Comparison of ENCODE assay signal across 22 cellular contexts in the genomic region with DNA sequence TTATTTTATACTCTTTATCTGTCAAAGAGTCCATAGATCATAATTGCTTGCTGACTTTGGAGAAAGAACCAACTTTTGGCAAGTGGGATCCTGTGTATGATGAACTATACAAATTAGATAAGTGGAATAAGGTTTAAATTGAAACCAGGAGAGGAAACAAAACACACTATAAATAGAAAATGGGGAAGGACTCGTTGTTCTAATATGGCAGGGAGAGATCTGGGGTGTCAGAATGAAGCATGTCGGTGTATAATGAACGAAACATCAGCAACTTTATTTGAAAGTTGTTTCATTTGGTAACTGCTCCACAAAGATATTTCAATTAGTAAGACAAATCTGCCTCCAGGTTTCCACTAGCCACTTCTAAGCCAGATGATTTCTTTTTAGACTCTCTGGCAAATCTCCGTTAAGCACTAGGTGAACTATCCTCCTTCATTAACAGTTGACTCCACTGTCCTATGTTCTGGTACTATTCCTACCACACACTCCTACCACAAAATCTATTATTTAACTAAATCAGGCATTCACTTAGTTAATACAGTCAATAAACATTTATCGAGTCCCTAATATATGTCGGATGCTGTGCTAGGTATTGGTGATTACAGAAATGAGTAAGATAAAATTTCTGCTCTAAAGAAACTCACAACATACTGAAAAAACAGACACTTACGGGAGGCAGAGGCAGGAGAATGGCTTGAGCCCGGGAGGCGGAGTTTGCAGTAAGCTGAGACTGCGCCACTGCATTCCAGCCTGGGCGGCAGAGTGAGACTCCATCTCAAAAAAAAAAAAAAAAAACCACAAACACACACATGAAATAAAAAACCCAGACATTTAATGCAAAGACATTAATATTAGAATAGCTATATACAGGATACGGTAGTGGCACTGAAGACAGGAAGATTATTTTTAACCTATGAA. TPM values are rescaled to one million over a fixed set of nuclear protein-coding genes. Genes with fewer than 3 reads are reported as not detected.
DNase-seq lines count a peak whose midpoint lies in the region; ATAC-seq and TF ChIP-seq lines count a peak whose summit lies in the region.
"Had no signal": no experiment of that assay in that cellular context is flagged by ENCODE, and none has a peak within 500 bp of the region (broad histone marks: within the 10 kb centered on the region; RNA-seq: fewer than 3 reads in every experiment).

No MANE protein-coding gene starts in this region.

- no peak overlapping the region for H3K14ac ChIP-seq in H9 (ENCODE audit: insufficient read depth, low read length)

- no peak overlapping the region for H3K4ac ChIP-seq in H9 (ENCODE audit: low read depth, low read length)

- H3K27me3 Mint-ChIP-seq in H9 (ENCODE audit: low read depth) (no peaks in the 10 kb centered on the region), naive B cell (no peaks in the 10 kb centered on the region)
- H3K27me3 Mint-ChIP-seq: CD8-positive, alpha-beta memory T cell; stimulated activated naive CD8-positive, alpha-beta T cell treated with anti-CD3 and anti-CD28 coated beads, Interleukin-15, Interleukin-2, amounts not matched to agents 100 ng/mL and 50 ng/mL, for 24 hours; type B pancreatic cell had no signal

- no peak overlapping the region for H4K8ac ChIP-seq in H9 (replicated peaks; ENCODE audit: insufficient read length, low read depth, low read length)

- no peak overlapping the region for H2BK12ac ChIP-seq in H9 (ENCODE audit: insufficient read length, low read depth, low read length)

- H3K18ac ChIP-seq in H9 (ENCODE audit: insufficient read length, low read depth, low read length) = no peak overlapping the region

- H3K56ac ChIP-seq in H9 (ENCODE audit: insufficient read length, low read depth, low read length) = no peak overlapping the region

- H2BK5ac ChIP-seq in H9 (ENCODE audit: insufficient read length, low read length) = no peak overlapping the region

- no peak for TF ChIP-seq CTCF in H9 (conservative IDR thresholded peaks at IDR 0.05)

- H3K9me3 ChIP-seq in BLaER1 treated with 17β-estradiol and CSF1 and Interleukin-3, amounts not matched to agents 10 nM and 100 nM (replicated peaks in 1 of 11) = no peaks in the 10 kb centered on the region
- no peaks in the 10 kb centered on the region for H3K9me3 ChIP-seq in H9 (ENCODE audit: control insufficient read depth, low read depth, low read length)
- H3K9me3 ChIP-seq: HAP-1, prostate gland had no signal

- H4K20me1 ChIP-seq in BLaER1 treated with 17β-estradiol and CSF1 and Interleukin-3, amounts not matched to agents 10 nM and 100 nM = no peaks in the 10 kb centered on the region
- H4K20me1 ChIP-seq in H9 (ENCODE audit: control insufficient read depth, insufficient read depth, insufficient read length) = no peaks in the 10 kb centered on the region

- H3K23ac ChIP-seq in H9 (ENCODE audit: insufficient read length, low read depth, low read length) = no peak overlapping the region

- H3K27ac ChIP-seq in BLaER1 treated with 17β-estradiol and CSF1 and Interleukin-3, amounts not matched to agents 10 nM and 100 nM = peak overlapping the region in 6 of 11 experiments; percentile 27 to 73 (median 58); a peak in 12 of 22 replicates
- H3K27ac ChIP-seq in H9 (ENCODE audit: insufficient read length, low read depth, low read length) (no peak overlapping the region), cingulate gyrus (ENCODE audit: low read depth, low read length) (peak overlapping the region; percentile 50)
- H3K27ac ChIP-seq: prostate gland had no signal

- H2BK120ac ChIP-seq in H9 (ENCODE audit: low read depth, low read length, poor library complexity, severe bottlenecking) = no peak overlapping the region

- H3K27ac Mint-ChIP-seq in H9 (no peak overlapping the region), naive B cell (peak overlapping the region; percentile 11 to 93 (median 46))
- H3K27ac Mint-ChIP-seq: stimulated activated naive CD8-positive, alpha-beta T cell treated with anti-CD3 and anti-CD28 coated beads, Interleukin-15, Interleukin-2, amounts not matched to agents 100 ng/mL and 50 ng/mL, for 24 hours; type B pancreatic cell had no signal

- no peaks in the 10 kb centered on the region for H3K23me2 ChIP-seq in H9 (ENCODE audit: insufficient read length, low read depth, low read length, poor library complexity, severe bottlenecking)

- no peak overlapping the region for H4K91ac ChIP-seq in H9 (ENCODE audit: insufficient read length, low read depth, low read length)

- peak overlapping the region in 3 of 11 experiments; percentile 37 to 48 (median 47); a peak in 4 of 22 replicates for H3K9ac ChIP-seq in BLaER1 treated with 17β-estradiol and CSF1 and Interleukin-3, amounts not matched to agents 10 nM and 100 nM
- no peak overlapping the region for H3K9ac ChIP-seq in H9 (ENCODE audit: extremely low read depth, insufficient read length, low read length)

- no peaks in the 10 kb centered on the region for H3K27me3 ChIP-seq in BLaER1 treated with 17β-estradiol and CSF1 and Interleukin-3, amounts not matched to agents 10 nM and 100 nM
- no peaks in the 10 kb centered on the region for H3K27me3 ChIP-seq in H9 (ENCODE audit: insufficient read depth, low read length)

- peak overlapping the region in 10 of 11 experiments; percentile 4 to 79 (median 55); a peak in 17 of 22 replicates for H3K4me2 ChIP-seq in BLaER1 treated with 17β-estradiol and CSF1 and Interleukin-3, amounts not matched to agents 10 nM and 100 nM
- H3K4me2 ChIP-seq in H9 (ENCODE audit: insufficient read depth, insufficient read length, low read length) = no peak overlapping the region

- no peaks in the 10 kb centered on the region for H3K79me2 ChIP-seq in H9 (ENCODE audit: insufficient read depth, low read length)

- H4K5ac ChIP-seq in H9 (ENCODE audit: insufficient read length, low read depth, low read length) = no peak overlapping the region

- no peak overlapping the region for H2BK20ac ChIP-seq in H9 (ENCODE audit: low read depth, low read length, poor library complexity, severe bottlenecking)

- no peak overlapping the region for H2BK15ac ChIP-seq in H9 (ENCODE audit: low read depth, low read length)

- WGBS in H9 (ENCODE audit: extremely low coverage, insufficient read length, low lambda C conversion rate) = no CpG with 5 or more reads among the region's 12 CpGs

- DNase-seq in H9 (peak; percentile 32), naive B cell (no peak), DMS153 treated with DMSO at 0.1 percent for 48 hours (lab: John Stamatoyannopoulos, UW; ENCODE audit: unreplicated experiment) (no peak), NCI-H146 treated with DMSO at 0.1 percent for 48 hours (lab: John Stamatoyannopoulos, UW; ENCODE audit: unreplicated experiment) (no peak), activated gamma-delta T cell (lab: John Stamatoyannopoulos, UW) (no peak)
- DNase-seq: activated CD8-positive, alpha-beta memory T cell treated with anti-CD3 and anti-CD28 coated beads, Interleukin-2, amount 50 U/mL, for 48 hours; activated gamma-delta T cell treated with Interleukin-2 at 50 U/mL for 16 hours; CD8-positive, alpha-beta memory T cell; effector CD4-positive, alpha-beta T cell; kidney glomerular epithelial cell; NCI-H1694; OCI-M1; SHP77 treated with DMSO at 0.1 percent for 48 hours; small intestine; stimulated activated CD4-positive, alpha-beta T cell treated with anti-CD3 and anti-CD28 coated beads, Interleukin-4, amount 100 ng/mL, for 24 hours had no signal

- peaks cover 2 to 7% (median 2%) of the 10 kb centered on the region in 3 experiments for H3K36me3 Mint-ChIP-seq in H9 (ENCODE audit: insufficient read depth in 1 of 3, low read depth in 3 of 3)
- H3K36me3 Mint-ChIP-seq in naive B cell = peaks cover 63 to 64% of the 10 kb centered on the region in 2 donors

- H3K4me3 Mint-ChIP-seq in H9 = no peak overlapping the region
- no peak overlapping the region for H3K4me3 Mint-ChIP-seq in naive B cell
- H3K4me3 Mint-ChIP-seq: CD8-positive, alpha-beta memory T cell; stimulated activated naive CD8-positive, alpha-beta T cell treated with anti-CD3 and anti-CD28 coated beads, Interleukin-15, Interleukin-2, amounts not matched to agents 100 ng/mL and 50 ng/mL, for 24 hours; type B pancreatic cell had no signal

- H3T11ph ChIP-seq in H9 (ENCODE audit: low read length) = no peak overlapping the region

- peaks cover 11 to 47% (median 19%) of the 10 kb centered on the region in 10 experiments; a peak in 18 of 20 replicates for H3K4me1 ChIP-seq in BLaER1 treated with 17β-estradiol and CSF1 and Interleukin-3, amounts not matched to agents 10 nM and 100 nM
- H3K4me1 ChIP-seq in H9 (ENCODE audit: insufficient read depth, low read length) = no peaks in the 10 kb centered on the region
- H3K4me1 ChIP-seq: HAP-1, prostate gland had no signal

- H3K9me3 Mint-ChIP-seq in H9 (peaks cover 2% of the 10 kb centered on the region in 2 experiments), naive B cell (no peaks in the 10 kb centered on the region)
- H3K9me3 Mint-ChIP-seq: stimulated activated naive CD8-positive, alpha-beta T cell treated with anti-CD3 and anti-CD28 coated beads, Interleukin-15, Interleukin-2, amounts not matched to agents 100 ng/mL and 50 ng/mL, for 24 hours; type B pancreatic cell had no signal

- H2AFZ ChIP-seq in H9 (ENCODE audit: low read length) = no peak overlapping the region

- H3K4me3 ChIP-seq in BLaER1 treated with 17β-estradiol and CSF1 and Interleukin-3, amounts not matched to agents 10 nM and 100 nM = peak overlapping the region in 3 of 10 experiments; percentile 0 to 30 (median 11); a peak in 4 of 20 replicates
- H3K4me3 ChIP-seq: HAP-1, prostate gland had no signal

- H3K4me1 Mint-ChIP-seq in H9 (peaks cover 9 to 11% of the 10 kb centered on the region in 2 experiments), naive B cell (peaks cover 14 to 27% (median 22%) of the 10 kb centered on the region in 3 donors)
- H3K4me1 Mint-ChIP-seq: CD8-positive, alpha-beta memory T cell had no signal

- ATAC-seq in naive B cell (ENCODE audit: low read depth in 2 of 2) = no peak
- ATAC-seq in HG03039 (IDR thresholded peaks at IDR 0.05; ENCODE audit: unreplicated experiment) = no peak

- H3K36me3 ChIP-seq in BLaER1 treated with 17β-estradiol and CSF1 and Interleukin-3, amounts not matched to agents 10 nM and 100 nM = peaks cover 45 to 100% (median 92%) of the 10 kb centered on the region in 11 experiments
- H3K36me3 ChIP-seq: HAP-1, prostate gland had no signal

- no peak overlapping the region for H2AK5ac ChIP-seq in H9 (ENCODE audit: insufficient read length, low read length)

- no peaks in the 10 kb centered on the region for H3K79me1 ChIP-seq in H9 (ENCODE audit: insufficient read depth, low read depth, low read length, poor library complexity, severe bottlenecking)

RNA-seq across cellular contexts. Expression of a gene that starts 20.1 kb away (rescaled TPM):
- total RNA-seq in H9 (2021) = 2.3 and 2.4 TPM in 2 replicates
- polyA plus RNA-seq in naive B cell (ENCODE audit: low read depth in 6 of 6) = 1 to 10 TPM in 5 of 6 donors, not detected in 1; 1.1 to 4.6 (median 3.0) TPM

Comparison
In these comparisons a context has a peak if more than half of its experiments do, and no peak if none do; other contexts are left out.
1. H3K27ac Mint-ChIP-seq: peak in naive B cell (6 of 6); none in H9 (0 of 3).